Comparison of ENCODE assay signal across 7 cellular contexts in the genomic region with DNA sequence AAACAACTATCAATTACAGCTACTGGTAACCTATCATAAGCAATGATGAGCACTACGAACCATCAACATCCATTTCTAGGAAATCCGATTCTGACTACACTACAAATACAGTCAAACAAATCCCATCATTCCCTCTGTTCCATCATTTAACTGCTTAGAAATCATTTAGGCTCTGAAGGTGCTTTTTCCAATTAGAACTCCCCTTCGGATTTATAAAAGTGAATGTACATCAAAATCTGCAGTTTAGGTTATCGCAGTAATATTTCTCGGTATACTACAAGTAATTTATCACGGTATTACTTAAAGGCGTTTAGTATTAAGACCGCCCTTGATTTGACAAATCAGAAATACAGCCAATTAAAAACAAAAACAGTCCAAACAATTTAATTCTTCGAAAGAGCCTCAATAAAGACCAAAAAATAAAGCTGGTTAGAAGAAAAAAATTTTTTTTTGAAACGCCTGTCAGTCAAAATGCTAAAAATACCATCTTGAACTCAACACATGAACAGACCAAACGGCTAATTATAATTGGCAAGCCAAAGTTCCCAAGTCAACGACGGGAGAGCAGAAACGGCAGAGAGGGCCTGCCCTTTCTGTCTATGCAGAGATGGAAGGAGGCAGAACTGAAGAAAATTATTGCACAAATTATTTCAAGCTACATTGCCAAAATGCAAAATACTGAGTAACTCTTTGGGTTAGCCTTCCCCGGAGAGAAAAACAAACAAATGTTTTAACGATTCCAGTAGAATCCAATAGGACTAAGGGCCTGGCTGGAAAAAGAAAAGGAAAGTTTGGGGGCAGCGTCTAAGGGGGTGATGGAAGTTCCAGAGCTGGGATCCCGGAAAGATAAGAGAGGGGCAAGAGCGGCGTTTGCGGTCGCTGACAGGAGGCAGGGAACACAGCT. TPM values are rescaled to one million over a fixed set of nuclear protein-coding genes. Genes with fewer than 3 reads are reported as not detected.
DNase-seq lines count a peak whose midpoint lies in the region; ATAC-seq and TF ChIP-seq lines count a peak whose summit lies in the region.

No MANE protein-coding gene starts in this region.

- no peaks in the 10 kb centered on the region for H3K79me2 ChIP-seq in SU-DHL-6 (ENCODE audit: insufficient read depth, low read length)

- H4K20me1 ChIP-seq in SU-DHL-6 (ENCODE audit: low read depth, low read length): no peaks in the 10 kb centered on the region

- H3K27ac ChIP-seq in SU-DHL-6 (ENCODE audit: low read depth, low read length): no peak overlapping the region
- peak overlapping the region; percentile 83 for H3K27ac ChIP-seq in epithelial cell of prostate
- peak overlapping the region; percentile 98 for H3K27ac ChIP-seq in muscle layer of duodenum (ENCODE audit: low read length)

- H3K27me3 ChIP-seq in SU-DHL-6 (ENCODE audit: low read length): no peaks in the 10 kb centered on the region
- H3K27me3 ChIP-seq in muscle layer of duodenum (ENCODE audit: low read depth, low read length): no peaks in the 10 kb centered on the region

- no peaks in the 10 kb centered on the region for H3K9me2 ChIP-seq in SU-DHL-6 (replicated peaks; ENCODE audit: insufficient read depth, low read length)

- H3K4me3 ChIP-seq in SU-DHL-6 (ENCODE audit: insufficient read depth, low read length, poor library complexity, severe bottlenecking) (peak overlapping the region; percentile 62), muscle layer of duodenum (ENCODE audit: low read depth in 1 of 2, low read length in 2 of 2) (peak overlapping the region; percentile 82 to 96)

- H2AFZ ChIP-seq in SU-DHL-6 (ENCODE audit: low read depth, low read length, severe bottlenecking): peak overlapping the region; percentile 100

- no peak for ATAC-seq in GM21360 (IDR thresholded peaks at IDR 0.05; ENCODE audit: unreplicated experiment)

- no peaks in the 10 kb centered on the region for H3K9me3 ChIP-seq in SU-DHL-6 (ENCODE audit: insufficient read depth, low read length)
- no peaks in the 10 kb centered on the region for H3K9me3 ChIP-seq in muscle layer of duodenum (ENCODE audit: control insufficient read depth in 1 of 2, low read length in 2 of 2)

- no peak for TF ChIP-seq CTCF in SU-DHL-6 (IDR thresholded peaks at IDR 0.05; ENCODE audit: insufficient read depth, low read length, poor library complexity, severe bottlenecking)

- DNase-seq in ELR (ENCODE audit: low read depth): peak; percentile 56
- peak; percentile 32 for DNase-seq in LHCN-M2 (ENCODE audit: low read depth)
- no peak for DNase-seq in epithelial cell of prostate (ENCODE audit: low read depth, low spot score)
- no peak for DNase-seq in posterior cingulate gyrus

- H3F3A ChIP-seq in SU-DHL-6 (ENCODE audit: insufficient read depth): peaks cover 14% of the 10 kb centered on the region

- H3K36me3 ChIP-seq in SU-DHL-6 (ENCODE audit: low read length): no peaks in the 10 kb centered on the region
- H3K36me3 ChIP-seq in muscle layer of duodenum (ENCODE audit: control insufficient read depth in 1 of 2, insufficient read depth in 2 of 2, low read length in 2 of 2): no peaks in the 10 kb centered on the region

- peak overlapping the region; percentile 97 for H3K4me2 ChIP-seq in SU-DHL-6 (ENCODE audit: low read depth, low read length, poor library complexity, severe bottlenecking)

- peaks cover 11 to 25% of the 10 kb centered on the region in 2 donors for H3K4me1 ChIP-seq in muscle layer of duodenum (ENCODE audit: control insufficient read depth in 1 of 2, insufficient read depth in 2 of 2, low read length in 2 of 2)

- H3K9ac ChIP-seq in SU-DHL-6 (ENCODE audit: low read length): peak overlapping the region; percentile 60

- intact Hi-C loops in posterior cingulate gyrus (cut with DNase I): loop anchor here (5.0 kb wide), 1 partner anchor 176 kb away; a partner anchor contains a TSS

RNA-seq across cellular contexts. Expression of a gene that starts 1.2 kb away (rescaled TPM):
- 19.0 and 19.2 TPM in 2 replicates for total RNA-seq in LHCN-M2 (2014; rRNA removed)
- 6.4 TPM for polyA plus RNA-seq in LHCN-M2 (2012)

Comparison
In these comparisons a context has a peak if more than half of its experiments do, and no peak if none do; other contexts are left out.
1. DNase-seq: peak in ELR (single experiment) and LHCN-M2 (single experiment); none in epithelial cell of prostate (single experiment) and posterior cingulate gyrus (0 of 10).